ENCODE assay signal across 9 cellular contexts in genomic region chr11:45900175-45900800, GRCh38. TPM values are rescaled to one million over a fixed set of nuclear protein-coding genes. Genes with fewer than 3 reads are reported as not detected.
DNase-seq lines count a peak whose midpoint lies in the region; ATAC-seq, FAIRE-seq and TF ChIP-seq lines count a peak whose summit lies in the region.
"Not testable (repeated sequence)": the region's sequence is repeated elsewhere in the genome, so short reads cannot be mapped to it uniquely, and the experiment has no call there.
"Had no signal": no experiment of that assay in that cellular context is flagged by ENCODE, and none has a peak within 500 bp of the region (broad histone marks: within the 10 kb centered on the region; RNA-seq: fewer than 3 reads in every experiment).

No MANE protein-coding gene starts in this region.

- not testable (repeated sequence) for H3K27me3 Mint-ChIP-seq in progenitor cell of endocrine pancreas

- not testable (repeated sequence) for TF ChIP-seq EP300 in HepG2 (IDR thresholded peaks at IDR 0.05; ENCODE audit: low read depth in 2 of 2, low read length in 2 of 2); HepG2 (CRISPR knock-in tag; IDR thresholded peaks at IDR 0.05; ENCODE audit: borderline replicate concordance)

- FAIRE-seq in HepG2 (lab: Jason Lieb, UNC), result not testable (repeated sequence)

- not testable (repeated sequence) for TF ChIP-seq CTCF in DOHH2 (IDR thresholded peaks at IDR 0.05; ENCODE audit: low read depth, low read length, poor library complexity, severe bottlenecking); SU-DHL-6 (IDR thresholded peaks at IDR 0.05; ENCODE audit: insufficient read depth, low read length, poor library complexity, severe bottlenecking); astrocyte of the cerebellum (IDR thresholded peaks at IDR 0.05; ENCODE audit: low read depth, low read length, missing control alignments); fibroblast of lung (conservative IDR thresholded peaks at IDR 0.05 in 1 of 2, IDR thresholded peaks at IDR 0.05 in 1 of 2; ENCODE audit: low read depth in 1 of 2, low read length in 2 of 2); HepG2 (CRISPR knock-in tag; IDR thresholded peaks at IDR 0.05); progenitor cell of endocrine pancreas (IDR thresholded peaks at IDR 0.05; ENCODE audit: unreplicated experiment); upper lobe of right lung (IDR thresholded peaks at IDR 0.05)

- H3K4me3 ChIP-seq in DOHH2 (ENCODE audit: low read length) (peak overlapping the region; percentile 73), SU-DHL-6 (ENCODE audit: insufficient read depth, low read length, poor library complexity, severe bottlenecking) (peak overlapping the region; percentile 36), astrocyte of the cerebellum (ENCODE audit: low read depth, low read length) (peak overlapping the region; percentile 49), fibroblast of lung (replicated peaks in 1 of 4; ENCODE audit: control extremely low read depth in 1 of 4, insufficient read depth in 1 of 4, low read depth in 3 of 4, low read length in 4 of 4) (peak overlapping the region; percentile 46 to 69 (median 56)), HepG2 (replicated peaks in 1 of 3; ENCODE audit: insufficient read depth in 1 of 3, low read depth in 2 of 3, low read length in 3 of 3) (peak overlapping the region; percentile 50 to 71 (median 62); a peak in 5 of 6 replicates), upper lobe of right lung (peak overlapping the region; percentile 58)

- not testable (repeated sequence) for H2AFZ ChIP-seq in SU-DHL-6 (ENCODE audit: low read depth, low read length, severe bottlenecking); fibroblast of lung (ENCODE audit: low read length); HepG2 (ENCODE audit: low read length)

- not testable (repeated sequence) for H3K9me3 ChIP-seq in DOHH2 (ENCODE audit: control insufficient read depth, insufficient read depth, low read length); SU-DHL-6 (ENCODE audit: insufficient read depth, low read length); fibroblast of lung (ENCODE audit: control insufficient read depth, insufficient read depth, low read depth, low read length); HepG2 (ENCODE audit: low read length); upper lobe of right lung

- H3K9me3 Mint-ChIP-seq in progenitor cell of endocrine pancreas (ENCODE audit: low read depth), result not testable (repeated sequence)

- intact Hi-C loops in HepG2 (cut with micrococcal nuclease; ENCODE audit: unreplicated experiment); upper lobe of right lung (cut with DNase I): not testable (repeated sequence)

- ATAC-seq in HG03045 (IDR thresholded peaks at IDR 0.05; ENCODE audit: unreplicated experiment), result peak; percentile 10
- ATAC-seq in HepG2, result peak; percentile 34
- ATAC-seq in upper lobe of right lung, result peak; percentile 17

- H4K20me1 ChIP-seq in DOHH2 (ENCODE audit: control insufficient read depth, insufficient read depth, low read depth, low read length); SU-DHL-6 (ENCODE audit: low read depth, low read length); fibroblast of lung (ENCODE audit: control insufficient read depth, extremely low read depth, insufficient read depth, low read length); HepG2 (ENCODE audit: insufficient read depth, low read length): not testable (repeated sequence)

- H3K27ac Mint-ChIP-seq in progenitor cell of endocrine pancreas, result peak overlapping the region; percentile 90

- H3K79me2 ChIP-seq in DOHH2 (ENCODE audit: control insufficient read depth, low read length); SU-DHL-6 (ENCODE audit: insufficient read depth, low read length); fibroblast of lung (ENCODE audit: control insufficient read depth, insufficient read depth, low read length); HepG2 (ENCODE audit: insufficient read depth, low read length): not testable (repeated sequence)

- H3K4me3 Mint-ChIP-seq in progenitor cell of endocrine pancreas (ENCODE audit: low read depth), result peak overlapping the region; percentile 77

- not testable (repeated sequence) for H3K36me3 ChIP-seq in DOHH2 (ENCODE audit: control insufficient read depth, low read length); SU-DHL-6 (ENCODE audit: low read length); fibroblast of lung (ENCODE audit: control insufficient read depth, insufficient read depth, low read length); HepG2 (replicated peaks in 1 of 2; ENCODE audit: control insufficient read depth in 1 of 2, insufficient read depth in 2 of 2, low read length in 2 of 2); upper lobe of right lung

- H3K4me2 ChIP-seq in DOHH2 (ENCODE audit: low read length) (peak overlapping the region; percentile 82), SU-DHL-6 (ENCODE audit: low read depth, low read length, poor library complexity, severe bottlenecking) (peak overlapping the region; percentile 38), fibroblast of lung (ENCODE audit: extremely low read depth, insufficient read depth, low read length) (peak overlapping the region; percentile 73), HepG2 (ENCODE audit: low read depth, low read length) (peak overlapping the region; percentile 86)

- CTCF ChIA-PET in HepG2 (lab: Yijun Ruan, JAX; ENCODE audit: low intra/inter-chr PET ratio, low total read pairs), result not testable (repeated sequence)

- H3K9ac ChIP-seq in SU-DHL-6 (ENCODE audit: low read length) (peak overlapping the region; percentile 10; the same call in 1 of the 2 replicates), fibroblast of lung (ENCODE audit: insufficient read depth, low read length) (peak overlapping the region; percentile 87), HepG2 (ENCODE audit: insufficient read depth, low read depth, low read length) (peak overlapping the region; percentile 41; the same call in 1 of the 2 replicates)

- H3K4me1 Mint-ChIP-seq in progenitor cell of endocrine pancreas (ENCODE audit: low read depth), result peaks cover 15% of the 10 kb centered on the region

- TF ChIP-seq RAD21 in HepG2 (CRISPR knock-in tag; IDR thresholded peaks at IDR 0.05), result not testable (repeated sequence)

- H3F3A ChIP-seq in DOHH2 (ENCODE audit: control insufficient read depth, insufficient read depth); SU-DHL-6 (ENCODE audit: insufficient read depth): not testable (repeated sequence)

- not testable (repeated sequence) for DNase-seq in astrocyte of the cerebellum (ENCODE audit: low read depth); fibroblast of lung (ENCODE audit: low read depth in 2 of 2); HepG2 (ENCODE audit: low spot score); progenitor cell of endocrine pancreas (ENCODE audit: low spot score, unreplicated experiment); upper lobe of right lung

- 15% methylated on average over 10 of the region's 59 CpGs for WGBS in HepG2 (ENCODE audit: low lambda C conversion rate)

- H3K27ac ChIP-seq in DOHH2 (ENCODE audit: low read depth, low read length); SU-DHL-6 (ENCODE audit: low read depth, low read length); HepG2 (ENCODE audit: extremely low read length, insufficient read depth, low read length); upper lobe of right lung: not testable (repeated sequence)
- peak overlapping the region; percentile 84 for H3K27ac ChIP-seq in fibroblast of lung (ENCODE audit: insufficient read depth, low read length)

- peaks cover 12% of the 10 kb centered on the region for H3K4me1 ChIP-seq in DOHH2 (ENCODE audit: control insufficient read depth, low read length)
- not testable (repeated sequence) for H3K4me1 ChIP-seq in fibroblast of lung (ENCODE audit: control insufficient read depth, extremely low read depth, insufficient read depth, low read length)
- H3K4me1 ChIP-seq in HepG2 (ENCODE audit: insufficient read depth, low read length), result peaks cover 46% of the 10 kb centered on the region
- H3K4me1 ChIP-seq in upper lobe of right lung, result peaks cover 12% of the 10 kb centered on the region

- not testable (repeated sequence) for TF ChIP-seq POLR2A in HepG2 (IDR thresholded peaks at IDR 0.05; ENCODE audit: insufficient read depth in 1 of 2, low read depth in 2 of 2, low read length in 2 of 2)

- POLR2A ChIA-PET in HepG2 (lab: Yijun Ruan, JAX), result not testable (repeated sequence)

- not testable (repeated sequence) for H3K36me3 Mint-ChIP-seq in progenitor cell of endocrine pancreas (ENCODE audit: insufficient read depth)

- in situ Hi-C loops in astrocyte of the cerebellum (cut with HindIII; ENCODE audit: low sequenced_read_pairs); HepG2 (cut with HindIII; ENCODE audit: extremely low pct_ligation_motif_present, low pct_unique_long_range_greater_than_20kb): not testable (repeated sequence)

- H3K9me2 ChIP-seq in DOHH2 (replicated peaks; ENCODE audit: control insufficient read depth, low read length); SU-DHL-6 (replicated peaks; ENCODE audit: insufficient read depth, low read length): not testable (repeated sequence)

- H3K27me3 ChIP-seq in DOHH2 (ENCODE audit: control insufficient read depth, low read length) (peaks cover 37% of the 10 kb centered on the region), fibroblast of lung (ENCODE audit: control insufficient read depth, insufficient read depth, low read length) (peaks cover 14% of the 10 kb centered on the region), HepG2 (ENCODE audit: control insufficient read depth in 1 of 2, insufficient read depth in 2 of 2, low read length in 2 of 2) (peaks cover 0 to 21% of the 10 kb centered on the region in 2 experiments; a peak in 1 of 5 replicates)
- H3K27me3 ChIP-seq in SU-DHL-6 (ENCODE audit: low read length); upper lobe of right lung: not testable (repeated sequence)

- not testable (repeated sequence) for BruUV-seq in HepG2 (replicated peaks; lab: Mats Ljungman, UMichigan)

RNA-seq across cellular contexts. Expression of gene FREY1, which starts 6.8 kb away (rescaled TPM):
- 0.77 and 0.83 TPM in 2 replicates for total RNA-seq in fibroblast of lung
- polyA plus RNA-seq in fibroblast of lung, result 0.11 TPM in 1 of 2 replicates, not detected in the other
- polyA plus RNA-seq in fibroblast of lung (2012), result not detected in 2 replicates
- 0.79 TPM in 1 of 2 replicates, not detected in the other for polyA minus RNA-seq in fibroblast of lung (ENCODE audit: low replicate concordance)
- total RNA-seq in HepG2 (2016; rRNA removed; fragmentation: Illumina TruSeq; extraction: Trizol), result 0.73 TPM in 1 of 2 replicates, not detected in the other
- not detected in 2 replicates for total RNA-seq in HepG2 (2016; cell fraction: cytosol; rRNA removed; fragmentation: Illumina TruSeq; extraction: Trizol; ENCODE audit: low read depth)
- total RNA-seq in HepG2 (2016; cell fraction: insoluble cytoplasmic fraction; rRNA removed; fragmentation: Illumina TruSeq; extraction: Trizol), result 0.27 and 0.52 TPM in 2 replicates
- not detected in 2 replicates for total RNA-seq in HepG2 (2016; cell fraction: membrane; rRNA removed; fragmentation: Illumina TruSeq; extraction: Trizol)
- total RNA-seq in HepG2 (2016; cell fraction: nucleus; rRNA removed; fragmentation: Illumina TruSeq; extraction: Trizol), result 1.3 TPM in 1 of 2 replicates, not detected in the other
- polyA plus RNA-seq in HepG2 (2011; rRNA removed), result 0.22 and 0.44 TPM in 2 replicates
- polyA plus RNA-seq in HepG2 (2011; cell fraction: cytosol; rRNA removed), result not detected in 2 replicates
- polyA plus RNA-seq in HepG2 (2011; cell fraction: nucleus; rRNA removed), result 2.4 and 5.3 TPM in 2 replicates
- 0.27 TPM in 1 of 2 replicates, not detected in the other for polyA plus RNA-seq in HepG2 (2012)
- not detected in 2 replicates for polyA plus RNA-seq in HepG2 (2016; cell fraction: cytosol; fragmentation: Illumina TruSeq; extraction: Trizol; ENCODE audit: low read depth)
- polyA plus RNA-seq in HepG2 (2016; cell fraction: insoluble cytoplasmic fraction; fragmentation: Illumina TruSeq; extraction: Trizol; ENCODE audit: low read depth), result not detected in 2 replicates
- polyA plus RNA-seq in HepG2 (2016; cell fraction: membrane; fragmentation: Illumina TruSeq; extraction: Trizol; ENCODE audit: low read depth), result not detected in 2 replicates
- not detected in 2 replicates for polyA plus RNA-seq in HepG2 (2016; cell fraction: nucleus; fragmentation: Illumina TruSeq; extraction: Trizol; ENCODE audit: insufficient read depth, low read depth)
- polyA minus RNA-seq in HepG2 (2011; rRNA and poly(A)+ RNA removed; ENCODE audit: low replicate concordance), result 4.0 and 13.4 TPM in 2 replicates
- not detected in 2 replicates for polyA minus RNA-seq in HepG2 (2011; cell fraction: cytosol; rRNA and poly(A)+ RNA removed)
- 7.2 and 7.8 TPM in 2 replicates for polyA minus RNA-seq in HepG2 (2011; cell fraction: nucleus; rRNA and poly(A)+ RNA removed)
- total RNA-seq in progenitor cell of endocrine pancreas, result 2.8 and 3.7 TPM in 2 replicates
- 0.75 TPM for total RNA-seq in upper lobe of right lung

RNA-seq across cellular contexts. Expression of gene MAPK8IP1, which starts 14.8 kb away (rescaled TPM):
- total RNA-seq in fibroblast of lung (6.6 and 7.4 TPM in 2 replicates), HepG2 (2016; rRNA removed; fragmentation: Illumina TruSeq; extraction: Trizol) (3.0 and 4.2 TPM in 2 replicates), progenitor cell of endocrine pancreas (43.0 and 48.1 TPM in 2 replicates), upper lobe of right lung (6.4 TPM)
- polyA plus RNA-seq in fibroblast of lung (3.8 and 5.7 TPM in 2 replicates), HepG2 (2011; rRNA removed) (2.2 and 3.1 TPM in 2 replicates)
- 7.5 and 11.3 TPM in 2 replicates for polyA plus RNA-seq in fibroblast of lung (2012)
- 13.4 and 17.1 TPM in 2 replicates for polyA minus RNA-seq in fibroblast of lung (ENCODE audit: low replicate concordance)
- total RNA-seq in HepG2 (2016; cell fraction: cytosol; rRNA removed; fragmentation: Illumina TruSeq; extraction: Trizol; ENCODE audit: low read depth), result 1.8 and 1.9 TPM in 2 replicates
- total RNA-seq in HepG2 (2016; cell fraction: insoluble cytoplasmic fraction; rRNA removed; fragmentation: Illumina TruSeq; extraction: Trizol), result 4.1 and 4.2 TPM in 2 replicates
- total RNA-seq in HepG2 (2016; cell fraction: membrane; rRNA removed; fragmentation: Illumina TruSeq; extraction: Trizol), result 4.9 and 5.4 TPM in 2 replicates
- total RNA-seq in HepG2 (2016; cell fraction: nucleus; rRNA removed; fragmentation: Illumina TruSeq; extraction: Trizol), result 2.2 and 2.8 TPM in 2 replicates
- polyA plus RNA-seq in HepG2 (2011; cell fraction: cytosol; rRNA removed), result 2.2 and 3.1 TPM in 2 replicates
- 5.3 and 6.8 TPM in 2 replicates for polyA plus RNA-seq in HepG2 (2011; cell fraction: nucleus; rRNA removed)
- 1.2 and 1.9 TPM in 2 replicates for polyA plus RNA-seq in HepG2 (2012)
- polyA plus RNA-seq in HepG2 (2016; cell fraction: cytosol; fragmentation: Illumina TruSeq; extraction: Trizol; ENCODE audit: low read depth), result 2.5 and 2.9 TPM in 2 replicates
- polyA plus RNA-seq in HepG2 (2016; cell fraction: insoluble cytoplasmic fraction; fragmentation: Illumina TruSeq; extraction: Trizol; ENCODE audit: low read depth), result 4.7 and 5.0 TPM in 2 replicates
- polyA plus RNA-seq in HepG2 (2016; cell fraction: membrane; fragmentation: Illumina TruSeq; extraction: Trizol; ENCODE audit: low read depth), result 5.4 and 6.2 TPM in 2 replicates
- polyA plus RNA-seq in HepG2 (2016; cell fraction: nucleus; fragmentation: Illumina TruSeq; extraction: Trizol; ENCODE audit: insufficient read depth, low read depth), result 5.6 and 7.4 TPM in 2 replicates
- polyA minus RNA-seq in HepG2 (2011; rRNA and poly(A)+ RNA removed; ENCODE audit: low replicate concordance), result 1.2 and 6.3 TPM in 2 replicates
- polyA minus RNA-seq in HepG2 (2011; cell fraction: cytosol; rRNA and poly(A)+ RNA removed), result 2.4 TPM in 2 replicates
- 1.2 TPM in 2 replicates for polyA minus RNA-seq in HepG2 (2011; cell fraction: nucleus; rRNA and poly(A)+ RNA removed)

RNA-seq across cellular contexts. Expression of gene PEX16, which starts 17.4 kb away (rescaled TPM):
- 31.8 and 44.4 TPM in 2 replicates for total RNA-seq in fibroblast of lung
- polyA plus RNA-seq in fibroblast of lung, result 11.0 and 13.8 TPM in 2 replicates
- polyA plus RNA-seq in fibroblast of lung (2012), result 19.1 and 24.2 TPM in 2 replicates
- 8.2 and 14.8 TPM in 2 replicates for polyA minus RNA-seq in fibroblast of lung (ENCODE audit: low replicate concordance)
- total RNA-seq in HepG2 (2016; rRNA removed; fragmentation: Illumina TruSeq; extraction: Trizol), result 18.6 and 21.8 TPM in 2 replicates
- total RNA-seq in HepG2 (2016; cell fraction: cytosol; rRNA removed; fragmentation: Illumina TruSeq; extraction: Trizol; ENCODE audit: low read depth), result 11.4 and 13.9 TPM in 2 replicates
- total RNA-seq in HepG2 (2016; cell fraction: insoluble cytoplasmic fraction; rRNA removed; fragmentation: Illumina TruSeq; extraction: Trizol), result 14.6 and 24.3 TPM in 2 replicates
- total RNA-seq in HepG2 (2016; cell fraction: membrane; rRNA removed; fragmentation: Illumina TruSeq; extraction: Trizol), result 18.4 and 20.4 TPM in 2 replicates
- total RNA-seq in HepG2 (2016; cell fraction: nucleus; rRNA removed; fragmentation: Illumina TruSeq; extraction: Trizol), result 20.1 and 24.1 TPM in 2 replicates
- 12.5 and 16.8 TPM in 2 replicates for polyA plus RNA-seq in HepG2 (2011; rRNA removed)
- 13.7 and 17.1 TPM in 2 replicates for polyA plus RNA-seq in HepG2 (2011; cell fraction: cytosol; rRNA removed)
- 47.3 and 52.6 TPM in 2 replicates for polyA plus RNA-seq in HepG2 (2011; cell fraction: nucleus; rRNA removed)
- polyA plus RNA-seq in HepG2 (2012), result 10.4 and 13.1 TPM in 2 replicates
- 9.0 and 11.2 TPM in 2 replicates for polyA plus RNA-seq in HepG2 (2016; cell fraction: cytosol; fragmentation: Illumina TruSeq; extraction: Trizol; ENCODE audit: low read depth)
- polyA plus RNA-seq in HepG2 (2016; cell fraction: insoluble cytoplasmic fraction; fragmentation: Illumina TruSeq; extraction: Trizol; ENCODE audit: low read depth), result 13.3 and 13.5 TPM in 2 replicates
- polyA plus RNA-seq in HepG2 (2016; cell fraction: membrane; fragmentation: Illumina TruSeq; extraction: Trizol; ENCODE audit: low read depth), result 10.8 and 13.0 TPM in 2 replicates
- 34.9 and 44.4 TPM in 2 replicates for polyA plus RNA-seq in HepG2 (2016; cell fraction: nucleus; fragmentation: Illumina TruSeq; extraction: Trizol; ENCODE audit: insufficient read depth, low read depth)
- polyA minus RNA-seq in HepG2 (2011; rRNA and poly(A)+ RNA removed; ENCODE audit: low replicate concordance), result 19.0 and 26.5 TPM in 2 replicates
- polyA minus RNA-seq in HepG2 (2011; cell fraction: cytosol; rRNA and poly(A)+ RNA removed), result 7.1 and 8.4 TPM in 2 replicates
- 19.3 and 22.0 TPM in 2 replicates for polyA minus RNA-seq in HepG2 (2011; cell fraction: nucleus; rRNA and poly(A)+ RNA removed)
- total RNA-seq in progenitor cell of endocrine pancreas, result 28.0 and 34.6 TPM in 2 replicates
- total RNA-seq in upper lobe of right lung, result 27.6 TPM

RNA-seq across cellular contexts. Expression of gene LARGE2, which starts 22.2 kb away (rescaled TPM):
- not detected in 2 replicates for total RNA-seq in fibroblast of lung
- polyA plus RNA-seq in fibroblast of lung, result not detected in 2 replicates
- not detected in 2 replicates for polyA plus RNA-seq in fibroblast of lung (2012)
- not detected in 2 replicates for polyA minus RNA-seq in fibroblast of lung (ENCODE audit: low replicate concordance)
- total RNA-seq in HepG2 (2016; rRNA removed; fragmentation: Illumina TruSeq; extraction: Trizol), result 10.0 and 21.6 TPM in 2 replicates
- total RNA-seq in HepG2 (2016; cell fraction: cytosol; rRNA removed; fragmentation: Illumina TruSeq; extraction: Trizol; ENCODE audit: low read depth), result 14.2 and 19.1 TPM in 2 replicates
- 7.5 and 20.4 TPM in 2 replicates for total RNA-seq in HepG2 (2016; cell fraction: insoluble cytoplasmic fraction; rRNA removed; fragmentation: Illumina TruSeq; extraction: Trizol)
- 31.5 and 38.0 TPM in 2 replicates for total RNA-seq in HepG2 (2016; cell fraction: membrane; rRNA removed; fragmentation: Illumina TruSeq; extraction: Trizol)
- 12.2 and 18.7 TPM in 2 replicates for total RNA-seq in HepG2 (2016; cell fraction: nucleus; rRNA removed; fragmentation: Illumina TruSeq; extraction: Trizol)
- 8.5 and 12.5 TPM in 2 replicates for polyA plus RNA-seq in HepG2 (2011; rRNA removed)
- 6.6 and 10.9 TPM in 2 replicates for polyA plus RNA-seq in HepG2 (2011; cell fraction: cytosol; rRNA removed)
- 32.4 and 37.4 TPM in 2 replicates for polyA plus RNA-seq in HepG2 (2011; cell fraction: nucleus; rRNA removed)
- 9.6 and 9.7 TPM in 2 replicates for polyA plus RNA-seq in HepG2 (2012)
- polyA plus RNA-seq in HepG2 (2016; cell fraction: cytosol; fragmentation: Illumina TruSeq; extraction: Trizol; ENCODE audit: low read depth), result 20.1 and 23.9 TPM in 2 replicates
- polyA plus RNA-seq in HepG2 (2016; cell fraction: insoluble cytoplasmic fraction; fragmentation: Illumina TruSeq; extraction: Trizol; ENCODE audit: low read depth), result 13.5 and 14.3 TPM in 2 replicates
- polyA plus RNA-seq in HepG2 (2016; cell fraction: membrane; fragmentation: Illumina TruSeq; extraction: Trizol; ENCODE audit: low read depth), result 33.6 and 37.3 TPM in 2 replicates
- 50.8 and 52.9 TPM in 2 replicates for polyA plus RNA-seq in HepG2 (2016; cell fraction: nucleus; fragmentation: Illumina TruSeq; extraction: Trizol; ENCODE audit: insufficient read depth, low read depth)
- 15.3 TPM in 1 of 2 replicates, not detected in the other for polyA minus RNA-seq in HepG2 (2011; rRNA and poly(A)+ RNA removed; ENCODE audit: low replicate concordance)
- 2.2 and 5.0 TPM in 2 replicates for polyA minus RNA-seq in HepG2 (2011; cell fraction: cytosol; rRNA and poly(A)+ RNA removed)
- 3.2 and 3.5 TPM in 2 replicates for polyA minus RNA-seq in HepG2 (2011; cell fraction: nucleus; rRNA and poly(A)+ RNA removed)
- 39.4 and 47.3 TPM in 2 replicates for total RNA-seq in progenitor cell of endocrine pancreas
- 6.0 TPM for total RNA-seq in upper lobe of right lung
- total RNA-seq: cardiac septum had no signal

RNA-seq across cellular contexts. Expression of gene CRY2, which starts 53.0 kb away (rescaled TPM):
- total RNA-seq in fibroblast of lung (17.5 and 21.5 TPM in 2 replicates), HepG2 (2016; rRNA removed; fragmentation: Illumina TruSeq; extraction: Trizol) (8.8 and 12.2 TPM in 2 replicates), progenitor cell of endocrine pancreas (34.1 and 34.8 TPM in 2 replicates), upper lobe of right lung (54.2 TPM)
- polyA plus RNA-seq in fibroblast of lung (8.3 and 8.4 TPM in 2 replicates), HepG2 (2011; rRNA removed) (10.0 and 10.1 TPM in 2 replicates)
- 7.2 and 8.0 TPM in 2 replicates for polyA plus RNA-seq in fibroblast of lung (2012)
- polyA minus RNA-seq in fibroblast of lung (ENCODE audit: low replicate concordance), result 28.6 and 32.7 TPM in 2 replicates
- total RNA-seq in HepG2 (2016; cell fraction: cytosol; rRNA removed; fragmentation: Illumina TruSeq; extraction: Trizol; ENCODE audit: low read depth), result 8.5 and 9.2 TPM in 2 replicates
- 7.8 and 11.7 TPM in 2 replicates for total RNA-seq in HepG2 (2016; cell fraction: insoluble cytoplasmic fraction; rRNA removed; fragmentation: Illumina TruSeq; extraction: Trizol)
- total RNA-seq in HepG2 (2016; cell fraction: membrane; rRNA removed; fragmentation: Illumina TruSeq; extraction: Trizol), result 7.7 and 7.9 TPM in 2 replicates
- total RNA-seq in HepG2 (2016; cell fraction: nucleus; rRNA removed; fragmentation: Illumina TruSeq; extraction: Trizol), result 14.4 and 18.4 TPM in 2 replicates
- polyA plus RNA-seq in HepG2 (2011; cell fraction: cytosol; rRNA removed), result 4.5 and 4.8 TPM in 2 replicates
- 42.1 and 49.3 TPM in 2 replicates for polyA plus RNA-seq in HepG2 (2011; cell fraction: nucleus; rRNA removed)
- polyA plus RNA-seq in HepG2 (2012), result 8.4 and 8.8 TPM in 2 replicates
- 0.70 and 0.83 TPM in 2 replicates for polyA plus RNA-seq in HepG2 (2016; cell fraction: cytosol; fragmentation: Illumina TruSeq; extraction: Trizol; ENCODE audit: low read depth)
- 6.0 and 7.6 TPM in 2 replicates for polyA plus RNA-seq in HepG2 (2016; cell fraction: insoluble cytoplasmic fraction; fragmentation: Illumina TruSeq; extraction: Trizol; ENCODE audit: low read depth)
- polyA plus RNA-seq in HepG2 (2016; cell fraction: membrane; fragmentation: Illumina TruSeq; extraction: Trizol; ENCODE audit: low read depth), result 1.9 and 2.1 TPM in 2 replicates
- 27.9 and 28.8 TPM in 2 replicates for polyA plus RNA-seq in HepG2 (2016; cell fraction: nucleus; fragmentation: Illumina TruSeq; extraction: Trizol; ENCODE audit: insufficient read depth, low read depth)
- 28.6 and 30.6 TPM in 2 replicates for polyA minus RNA-seq in HepG2 (2011; rRNA and poly(A)+ RNA removed; ENCODE audit: low replicate concordance)
- 7.2 and 7.8 TPM in 2 replicates for polyA minus RNA-seq in HepG2 (2011; cell fraction: cytosol; rRNA and poly(A)+ RNA removed)
- 25.4 and 26.0 TPM in 2 replicates for polyA minus RNA-seq in HepG2 (2011; cell fraction: nucleus; rRNA and poly(A)+ RNA removed)

Comparison
In these comparisons a context has a peak if more than half of its experiments do, and no peak if none do; other contexts are left out.
1. H3K9ac ChIP-seq: peak in every context shown above with its lines; median percentile 87 in fibroblast of lung; 41 in HepG2; 10 in SU-DHL-6.